ENCODE assay signal across 15 cellular contexts in genomic region chr2:159362816-159363251, GRCh38.
DNase-seq lines count a peak whose midpoint lies in the region; ATAC-seq and TF ChIP-seq lines count a peak whose summit lies in the region.
"Had no signal": no experiment of that assay in that cellular context is flagged by ENCODE, and none has a peak within 500 bp of the region (broad histone marks: within the 10 kb centered on the region; RNA-seq: fewer than 3 reads in every experiment).

No MANE protein-coding gene starts in this region.

- no peaks in the 10 kb centered on the region for H3K27me3 Mint-ChIP-seq in natural killer cell treated with Interleukin-12 subunit alpha and Interleukin-12 subunit beta and Interleukin-15 and Interleukin-18, amount 100 ng/mL, for 72 hours
- H3K27me3 Mint-ChIP-seq in activated naive CD4-positive, alpha-beta T cell treated with anti-CD3 and anti-CD28 coated beads, Interleukin-2, amount 10 ng/mL, durations not matched to agents 7 days and 5 days, result no peaks in the 10 kb centered on the region

- H3K9me3 Mint-ChIP-seq in natural killer cell treated with Interleukin-12 subunit alpha and Interleukin-12 subunit beta and Interleukin-15 and Interleukin-18, amount 100 ng/mL, for 72 hours, result no peaks in the 10 kb centered on the region
- no peaks in the 10 kb centered on the region for H3K9me3 Mint-ChIP-seq in activated naive CD4-positive, alpha-beta T cell treated with anti-CD3 and anti-CD28 coated beads, Interleukin-2, amount 10 ng/mL, durations not matched to agents 7 days and 5 days

- DNase-seq in EL, result peak; percentile 9
- DNase-seq in HS-5 (ENCODE audit: low read depth), result peak; percentile 37
- peak; percentile 97 for DNase-seq in epithelial cell of esophagus (ENCODE audit: low read depth)
- no peak for DNase-seq in natural killer cell treated with Interleukin-12 subunit alpha and Interleukin-12 subunit beta and Interleukin-15 and Interleukin-18, amount 100 ng/mL, for 72 hours (ENCODE audit: low spot score)
- no peak for DNase-seq in C1 segment of cervical spinal cord (lab: John Stamatoyannopoulos, UW)
- no peak for DNase-seq in activated naive CD4-positive, alpha-beta T cell treated with anti-CD3 and anti-CD28 coated beads, Interleukin-2, amount 10 ng/mL, durations not matched to agents 7 days and 5 days
- DNase-seq: DMS 273 treated with DMSO at 0.1 percent for 48 hours; NCI-H345; stimulated activated CD4-positive, alpha-beta T cell treated with anti-CD3 and anti-CD28 coated beads, Interleukin-2, amount 100 ng/mL, for 48 hours; SW 1271; thyroid gland had no signal

- CTCF ChIA-PET in activated naive CD4-positive, alpha-beta T cell treated with anti-CD3 and anti-CD28 coated beads, Interleukin-2, amount 10 ng/mL, durations not matched to agents 7 days and 5 days (lab: Charles Lee), result no interaction called here

- H3K4me1 Mint-ChIP-seq in natural killer cell treated with Interleukin-12 subunit alpha and Interleukin-12 subunit beta and Interleukin-15 and Interleukin-18, amount 100 ng/mL, for 72 hours (ENCODE audit: low read depth in 2 of 2), result peaks cover 10 to 15% of the 10 kb centered on the region in 2 donors
- no peaks in the 10 kb centered on the region for H3K4me1 Mint-ChIP-seq in activated naive CD4-positive, alpha-beta T cell treated with anti-CD3 and anti-CD28 coated beads, Interleukin-2, amount 10 ng/mL, durations not matched to agents 7 days and 5 days
- H3K4me1 Mint-ChIP-seq: neural progenitor cell had no signal

- H3K4me3 ChIP-seq in epithelial cell of esophagus (ENCODE audit: low read length), result no peak overlapping the region
- H3K4me3 ChIP-seq: ascending aorta, neural progenitor cell, thyroid gland had no signal

- H3K4me3 Mint-ChIP-seq in natural killer cell treated with Interleukin-12 subunit alpha and Interleukin-12 subunit beta and Interleukin-15 and Interleukin-18, amount 100 ng/mL, for 72 hours, result no peak overlapping the region
- no peak overlapping the region for H3K4me3 Mint-ChIP-seq in activated naive CD4-positive, alpha-beta T cell treated with anti-CD3 and anti-CD28 coated beads, Interleukin-2, amount 10 ng/mL, durations not matched to agents 7 days and 5 days
- H3K4me3 Mint-ChIP-seq: neural progenitor cell had no signal

- ATAC-seq in natural killer cell treated with Interleukin-12 subunit alpha and Interleukin-12 subunit beta and Interleukin-15 and Interleukin-18, amount 100 ng/mL, for 72 hours, result peak; percentile 72 to 76
- ATAC-seq in HG03460 (IDR thresholded peaks at IDR 0.05; ENCODE audit: unreplicated experiment), result no peak
- no peak for ATAC-seq in HG03045 (IDR thresholded peaks at IDR 0.05; ENCODE audit: unreplicated experiment)

- no peak for TF ChIP-seq CTCF in epithelial cell of esophagus (IDR thresholded peaks at IDR 0.05; ENCODE audit: insufficient read depth, low read depth, low read length, missing control alignments)

- H3K27ac Mint-ChIP-seq in natural killer cell treated with Interleukin-12 subunit alpha and Interleukin-12 subunit beta and Interleukin-15 and Interleukin-18, amount 100 ng/mL, for 72 hours, result no peak overlapping the region
- no peak overlapping the region for H3K27ac Mint-ChIP-seq in activated naive CD4-positive, alpha-beta T cell treated with anti-CD3 and anti-CD28 coated beads, Interleukin-2, amount 10 ng/mL, durations not matched to agents 7 days and 5 days
- H3K27ac Mint-ChIP-seq: neural progenitor cell had no signal

- peaks cover 16% of the 10 kb centered on the region for H3K36me3 Mint-ChIP-seq in natural killer cell treated with Interleukin-12 subunit alpha and Interleukin-12 subunit beta and Interleukin-15 and Interleukin-18, amount 100 ng/mL, for 72 hours
- H3K36me3 Mint-ChIP-seq in activated naive CD4-positive, alpha-beta T cell treated with anti-CD3 and anti-CD28 coated beads, Interleukin-2, amount 10 ng/mL, durations not matched to agents 7 days and 5 days, result no peaks in the 10 kb centered on the region

Comparison
In these comparisons a context has a peak if more than half of its experiments do, and no peak if none do; other contexts are left out.
1. DNase-seq: peak in EL (single experiment), HS-5 (single experiment) and epithelial cell of esophagus (single experiment); none in natural killer cell treated with Interleukin-12 subunit alpha and Interleukin-12 subunit beta and Interleukin-15 and Interleukin-18, amount 100 ng/mL, for 72 hours (single experiment), C1 segment of cervical spinal cord (0 of 14) and activated naive CD4-positive, alpha-beta T cell treated with anti-CD3 and anti-CD28 coated beads, Interleukin-2, amount 10 ng/mL, durations not matched to agents 7 days and 5 days (single experiment).
2. ATAC-seq: peak in natural killer cell treated with Interleukin-12 subunit alpha and Interleukin-12 subunit beta and Interleukin-15 and Interleukin-18, amount 100 ng/mL, for 72 hours (2 of 2); none in HG03460 (single experiment) and HG03045 (single experiment).